ENCODE assay signal across 24 cellular contexts in the genomic region with DNA sequence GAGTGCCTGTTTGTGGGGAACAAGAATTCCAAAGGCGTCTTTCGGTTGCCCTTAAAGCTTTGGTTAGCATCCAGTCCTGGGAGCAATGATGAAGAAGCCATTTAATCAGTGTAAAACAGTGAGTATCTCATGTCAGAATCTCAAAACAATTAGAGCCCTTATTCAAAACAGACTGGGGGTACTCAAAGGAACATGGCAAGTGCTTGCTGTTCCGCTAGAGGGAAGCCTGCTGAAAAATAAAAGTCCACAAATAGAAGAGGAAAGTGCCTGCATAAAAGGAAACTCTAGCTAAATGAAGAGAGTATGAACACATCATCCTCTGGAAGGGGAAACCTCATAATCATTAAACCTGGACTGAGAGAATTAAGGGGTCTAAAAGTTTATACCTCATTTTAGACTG. TPM values are rescaled to one million over a fixed set of nuclear protein-coding genes. Genes with fewer than 3 reads are reported as not detected.
A peak's percentile ranks its signal among the peaks of the same experiment; 100 is the strongest.
DNase-seq lines count a peak whose midpoint lies in the region; ATAC-seq and TF ChIP-seq lines count a peak whose summit lies in the region.
"Had no signal": no experiment of that assay in that cellular context is flagged by ENCODE, and none has a peak within 500 bp of the region (broad histone marks: within the 10 kb centered on the region; RNA-seq: fewer than 3 reads in every experiment).

No MANE protein-coding gene starts in this region.

- DNase-seq in NCI-H510A treated with DMSO at 0.1 percent for 48 hours (lab: John Stamatoyannopoulos, UW), result peak; percentile 9
- DNase-seq in NCI-H510A (lab: John Stamatoyannopoulos, UW), result no peak
- peak in 6 of 61 donors; percentile 4 to 24 (median 15) for DNase-seq in caudate nucleus (lab: John Stamatoyannopoulos, UW)
- peak; percentile 49 for DNase-seq in inferior parietal cortex (ENCODE audit: extremely low spot score)
- peak; percentile 76 for DNase-seq in superior temporal gyrus (ENCODE audit: extremely low spot score)
- DNase-seq in neural progenitor cell (ENCODE audit: low spot score), result no peak
- DNase-seq in GM10248 (ENCODE audit: extremely low spot score), result no peak
- DNase-seq: AML-193; CD4-positive, CD25-positive, alpha-beta regulatory T cell; COR-L47; DMS 273 treated with DMSO at 0.1 percent for 48 hours; DND-41; NCI-H1436 treated with DMSO at 0.1 percent for 48 hours; NCI-H2029; NCI-H2171 treated with DMSO at 0.1 percent for 48 hours; NCI-H774; OCI-M1; SHP77 had no signal

- peaks cover 66% of the 10 kb centered on the region for H3K79me2 ChIP-seq in neural progenitor cell (ENCODE audit: low read depth)

- no peak overlapping the region for H3K27ac Mint-ChIP-seq in neural progenitor cell
- H3K27ac Mint-ChIP-seq: CD4-positive, CD25-positive, alpha-beta regulatory T cell had no signal

- no peaks in the 10 kb centered on the region for H4K20me1 ChIP-seq in neural progenitor cell (ENCODE audit: low read depth)

- no peaks in the 10 kb centered on the region for H3F3A ChIP-seq in neural progenitor cell (ENCODE audit: low read depth)

- H3K27me3 ChIP-seq in neural progenitor cell, result no peaks in the 10 kb centered on the region

- no peak for ATAC-seq in GM18519 (IDR thresholded peaks at IDR 0.05; ENCODE audit: low FRiP score, unreplicated experiment)

- peaks cover 2% of the 10 kb centered on the region for H3K27me3 Mint-ChIP-seq in neural progenitor cell (ENCODE audit: insufficient read depth, low read depth)
- H3K27me3 Mint-ChIP-seq: CD4-positive, CD25-positive, alpha-beta regulatory T cell had no signal

- H3K4me2 ChIP-seq in neural progenitor cell, result no peak overlapping the region
- H3K4me2 ChIP-seq: KMS-11 had no signal

- H3K4me3 ChIP-seq in neural progenitor cell, result no peak overlapping the region
- H3K4me3 ChIP-seq: HAP-1 had no signal

- H3K4me1 ChIP-seq in neural progenitor cell, result peaks cover 13% of the 10 kb centered on the region

- CTCF ChIA-PET in GM10248 (lab: Yijun Ruan, JAX), result no interaction called here

- no peaks in the 10 kb centered on the region for H3K36me3 ChIP-seq in neural progenitor cell
- H3K36me3 ChIP-seq: HAP-1 had no signal

- H3K4me1 Mint-ChIP-seq in neural progenitor cell, result peaks cover 12% of the 10 kb centered on the region
- H3K4me1 Mint-ChIP-seq: CD4-positive, CD25-positive, alpha-beta regulatory T cell had no signal

- no peak overlapping the region for H3K9ac ChIP-seq in neural progenitor cell
- H3K9ac ChIP-seq: KMS-11 had no signal

- H3K9me3 ChIP-seq in neural progenitor cell (ENCODE audit: low read depth), result no peaks in the 10 kb centered on the region
- H3K9me3 ChIP-seq: HAP-1 had no signal

- peaks cover 20% of the 10 kb centered on the region for H3K36me3 Mint-ChIP-seq in neural progenitor cell
- H3K36me3 Mint-ChIP-seq: CD4-positive, CD25-positive, alpha-beta regulatory T cell had no signal

- peaks cover 4% of the 10 kb centered on the region for H3K9me3 Mint-ChIP-seq in neural progenitor cell

- TF ChIP-seq CTCF in neural progenitor cell (IDR thresholded peaks at IDR 0.05) (no peak), GM10248 (IDR thresholded peaks at IDR 0.05; ENCODE audit: control extremely low read depth, extremely low read depth, low read depth, missing control alignments) (no peak)

- no peak overlapping the region for H3K4me3 Mint-ChIP-seq in neural progenitor cell
- H3K4me3 Mint-ChIP-seq: CD4-positive, CD25-positive, alpha-beta regulatory T cell had no signal

- no peak overlapping the region for H2AFZ ChIP-seq in neural progenitor cell (replicated peaks)

- peak overlapping the region; percentile 67 for H3K27ac ChIP-seq in caudate nucleus (ENCODE audit: low read depth, low read length)
- H3K27ac ChIP-seq in neural progenitor cell, result no peak overlapping the region
- H3K27ac ChIP-seq: 22Rv1, KMS-11 had no signal

- POLR2A ChIA-PET in GM10248 (lab: Yijun Ruan, JAX), result no interaction called here

RNA-seq across cellular contexts. Expression of a gene that starts 26.4 kb away (rescaled TPM):
- 12.3 and 14.0 TPM in 2 replicates for total RNA-seq in neural progenitor cell (ENCODE audit: low replicate concordance)
- total RNA-seq: CD4-positive, CD25-positive, alpha-beta regulatory T cell; G401; HT-29 had no signal

Comparison
In these comparisons a context has a peak if more than half of its experiments do, and no peak if none do; other contexts are left out.
1. DNase-seq: peak in NCI-H510A treated with DMSO at 0.1 percent for 48 hours (single experiment), inferior parietal cortex (single experiment) and superior temporal gyrus (single experiment); none in NCI-H510A (single experiment), neural progenitor cell (single experiment) and GM10248 (single experiment).